9 cellular contexts compared by ENCODE assay signal in the genomic region with DNA sequence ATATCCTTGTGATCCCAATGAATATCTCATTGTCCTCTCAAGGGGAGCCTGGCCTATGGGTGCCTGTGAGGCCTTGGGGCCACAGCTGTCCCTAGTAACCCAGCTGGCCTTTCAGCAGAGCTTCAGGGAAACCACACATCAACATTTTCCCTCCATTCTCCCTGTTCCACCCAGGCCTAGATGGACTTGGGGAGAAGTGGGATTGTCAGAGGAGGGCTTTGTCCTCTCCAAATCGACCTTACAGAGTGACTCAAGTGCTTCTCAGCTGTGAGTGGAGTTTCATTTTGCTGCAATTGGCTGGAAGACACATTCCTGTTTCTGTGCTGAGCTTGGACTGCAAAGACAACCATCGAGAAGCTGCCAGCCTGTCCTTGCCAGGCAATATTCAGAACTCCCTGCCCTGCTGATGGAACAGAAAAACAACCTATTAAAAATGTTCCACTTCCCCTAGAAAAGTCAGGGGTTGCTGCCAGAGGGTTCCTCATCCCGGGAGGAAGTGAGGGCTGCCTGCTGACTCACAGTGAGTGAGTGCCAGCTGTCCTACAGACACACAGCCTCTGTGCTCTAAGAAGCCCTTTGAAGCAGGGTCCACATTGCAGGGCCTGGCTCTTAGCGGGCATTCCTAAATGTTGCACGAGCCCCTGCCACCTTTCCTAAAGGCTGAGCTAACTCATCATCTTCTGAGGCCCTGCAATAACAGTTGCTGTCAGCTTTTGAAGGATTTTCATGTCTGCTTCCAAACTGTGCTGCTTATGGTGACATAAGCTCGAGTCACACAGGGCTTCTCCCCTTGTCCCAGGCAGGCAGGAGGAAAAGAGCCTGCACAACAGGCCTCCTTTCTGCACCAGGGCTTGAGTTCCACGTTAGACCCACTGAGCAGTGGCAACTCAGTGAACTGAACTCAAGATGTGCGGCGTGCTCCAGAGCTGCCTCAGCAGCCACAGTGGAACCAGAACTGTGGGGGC. TPM values are rescaled to one million over a fixed set of nuclear protein-coding genes. Genes with fewer than 3 reads are reported as not detected.
DNase-seq lines count a peak whose midpoint lies in the region; ATAC-seq, FAIRE-seq and TF ChIP-seq lines count a peak whose summit lies in the region.
"Had no signal": no experiment of that assay in that cellular context is flagged by ENCODE, and none has a peak within 500 bp of the region (broad histone marks: within the 10 kb centered on the region; RNA-seq: fewer than 3 reads in every experiment).

No MANE protein-coding gene starts in this region.

- no peaks in the 10 kb centered on the region for H3K79me2 ChIP-seq in Loucy (ENCODE audit: insufficient read depth, low read length)
- no peaks in the 10 kb centered on the region for H3K79me2 ChIP-seq in keratinocyte (ENCODE audit: control insufficient read depth, insufficient read depth, low read length)

- H3K4me3 ChIP-seq in BE2C (ENCODE audit: low read depth, low read length) = no peak overlapping the region
- no peak overlapping the region for H3K4me3 ChIP-seq in Loucy (ENCODE audit: low read length, poor library complexity, severe bottlenecking)
- peak overlapping the region in 1 of 3 experiments; percentile 3 for H3K4me3 ChIP-seq in keratinocyte (ENCODE audit: control insufficient read depth in 2 of 3, extremely low read depth in 1 of 3, insufficient read depth in 2 of 3, low read depth in 1 of 3, low read length in 3 of 3)

- peak overlapping the region; percentile 48 to 89 (median 83) for H3K27ac Mint-ChIP-seq in brain

- H3K36me3 Mint-ChIP-seq in brain = no peaks in the 10 kb centered on the region

- no peaks in the 10 kb centered on the region for H3K27me3 Mint-ChIP-seq in brain

- H3K9me2 ChIP-seq in Loucy (replicated peaks; ENCODE audit: low read depth, low read length) = no peaks in the 10 kb centered on the region

- H3K4me3 Mint-ChIP-seq in brain = no peak overlapping the region

- H4K20me1 ChIP-seq in Loucy (ENCODE audit: insufficient read depth, low read length, poor library complexity, severe bottlenecking) (no peaks in the 10 kb centered on the region), keratinocyte (ENCODE audit: control insufficient read depth, extremely low read depth, insufficient read depth, low read length) (no peaks in the 10 kb centered on the region)

- peak overlapping the region; percentile 23 for H3K27ac ChIP-seq in keratinocyte (ENCODE audit: control insufficient read depth, insufficient read depth, low read length)

- FAIRE-seq in keratinocyte (lab: Jason Lieb, UNC) = peak; percentile 90
- FAIRE-seq: colon had no signal

- no peaks in the 10 kb centered on the region for H3K9me3 Mint-ChIP-seq in brain

- dilution Hi-C loops in keratinocyte (cut with MboI; ENCODE audit: extremely low pct_ligation_motif_present, low sequenced_read_pairs) = no loop called here

- H3K4me2 ChIP-seq in Loucy (ENCODE audit: low read depth, low read length, poor library complexity, severe bottlenecking) (no peak overlapping the region), keratinocyte (ENCODE audit: control insufficient read depth, extremely low read depth, insufficient read depth, low read depth, low read length) (peak overlapping the region; percentile 71)

- H3K9me3 ChIP-seq in BE2C (no peaks in the 10 kb centered on the region), Loucy (ENCODE audit: insufficient read depth, low read depth, low read length) (no peaks in the 10 kb centered on the region), keratinocyte (ENCODE audit: control insufficient read depth, low read depth, low read length) (no peaks in the 10 kb centered on the region)

- H3K27me3 ChIP-seq in BE2C (no peaks in the 10 kb centered on the region), Loucy (ENCODE audit: insufficient read depth, low read length, poor library complexity, severe bottlenecking) (no peaks in the 10 kb centered on the region), keratinocyte (ENCODE audit: control insufficient read depth, extremely low read depth, insufficient read depth, low read length) (no peaks in the 10 kb centered on the region)

- ATAC-seq in GM21737 (IDR thresholded peaks at IDR 0.05; ENCODE audit: unreplicated experiment) (no peak), HG03196 (IDR thresholded peaks at IDR 0.05; ENCODE audit: unreplicated experiment) (no peak)

- H3F3A ChIP-seq in Loucy (ENCODE audit: low read depth) = no peaks in the 10 kb centered on the region

- H3K4me1 ChIP-seq in BE2C = peaks cover 5% of the 10 kb centered on the region; the same call in 1 of the 2 replicates
- no peaks in the 10 kb centered on the region for H3K4me1 ChIP-seq in Loucy (ENCODE audit: insufficient read depth, low read length, poor library complexity, severe bottlenecking)
- peaks cover 15% of the 10 kb centered on the region for H3K4me1 ChIP-seq in keratinocyte (ENCODE audit: control insufficient read depth, extremely low read depth, insufficient read depth, low read length)

- H2AFZ ChIP-seq in Loucy (ENCODE audit: low read length) (peak overlapping the region; percentile 43; the same call in 1 of the 2 replicates), keratinocyte (ENCODE audit: control insufficient read depth, low read length) (peak overlapping the region; percentile 80)

- peaks cover 14% of the 10 kb centered on the region for H3K4me1 Mint-ChIP-seq in brain

- TF ChIP-seq CTCF in BE2C (IDR thresholded peaks at IDR 0.05; ENCODE audit: low read depth, low read length) (no peak), Loucy (conservative IDR thresholded peaks at IDR 0.05; ENCODE audit: low read length) (no peak), brain (conservative IDR thresholded peaks at IDR 0.05) (no peak), keratinocyte (optimal IDR thresholded peaks at IDR 0.05 in 1 of 3, IDR thresholded peaks at IDR 0.05 in 1 of 3, conservative IDR thresholded peaks at IDR 0.05 in 1 of 3; ENCODE audit: extremely low read depth in 1 of 3, insufficient read depth in 2 of 3, low read length in 3 of 3) (no peak)

- no peak overlapping the region for H3K9ac ChIP-seq in Loucy (ENCODE audit: low read depth, low read length, poor library complexity, severe bottlenecking)
- H3K9ac ChIP-seq in keratinocyte (ENCODE audit: control insufficient read depth, extremely low read depth, insufficient read depth, low read length) = no peak overlapping the region

- no peaks in the 10 kb centered on the region for H3K36me3 ChIP-seq in BE2C
- no peaks in the 10 kb centered on the region for H3K36me3 ChIP-seq in Loucy (ENCODE audit: insufficient read depth, low read length)
- no peaks in the 10 kb centered on the region for H3K36me3 ChIP-seq in keratinocyte (ENCODE audit: control insufficient read depth in 2 of 2, extremely low read depth in 1 of 2, insufficient read depth in 2 of 2, low read length in 2 of 2)

- DNase-seq in BE2C (peak; percentile 25), keratinocyte (ENCODE audit: low read depth, low spot score) (no peak), stromal cell of bone marrow (ENCODE audit: low read depth) (peak; percentile 73)
- DNase-seq in activated T-cell treated with anti-CD3 and anti-CD28 coated beads, Interleukin-2, amount 50 U/mL, for 48 hours = no peak

- no peaks in the 10 kb centered on the region for H3K9me1 ChIP-seq in keratinocyte (ENCODE audit: control insufficient read depth, extremely low read depth, insufficient read depth, low read length)

RNA-seq across cellular contexts. Expression of a gene that starts 20.5 kb away (rescaled TPM):
- polyA plus RNA-seq in BE2C (2012; ENCODE audit: insufficient read depth, insufficient read length, low read depth) = not detected
- polyA plus RNA-seq in brain (ENCODE audit: insufficient read depth, low read depth, low replicate concordance) (not detected), keratinocyte (not detected in 3 replicates)
- polyA plus RNA-seq in keratinocyte (2011; ENCODE audit: low read depth) = not detected
- not detected in 2 replicates for polyA plus RNA-seq in keratinocyte (2011; cell fraction: cytosol; rRNA removed)
- polyA plus RNA-seq in keratinocyte (2011; cell fraction: nucleus; rRNA removed) = not detected in 2 replicates
- polyA plus RNA-seq in keratinocyte (2012; ENCODE audit: low replicate concordance) = not detected in 2 replicates
- polyA minus RNA-seq in keratinocyte = not detected in 3 replicates
- polyA minus RNA-seq in keratinocyte (2011; cell fraction: cytosol; rRNA and poly(A)+ RNA removed) = not detected
- polyA minus RNA-seq in keratinocyte (2011; cell fraction: nucleus; rRNA and poly(A)+ RNA removed) = not detected in 2 replicates

RNA-seq across cellular contexts. Expression of a gene that starts 42.8 kb away (rescaled TPM):
- 21.4 TPM for polyA plus RNA-seq in BE2C (2012; ENCODE audit: insufficient read depth, insufficient read length, low read depth)
- polyA plus RNA-seq in brain (ENCODE audit: insufficient read depth, low read depth, low replicate concordance) = 8.0 TPM
- polyA plus RNA-seq in keratinocyte = 19.1 to 34.6 TPM (median 22.5 TPM) in 3 replicates
- 5.4 TPM for polyA plus RNA-seq in keratinocyte (2011; ENCODE audit: low read depth)
- polyA plus RNA-seq in keratinocyte (2011; cell fraction: cytosol; rRNA removed) = 7.9 and 9.4 TPM in 2 replicates
- polyA plus RNA-seq in keratinocyte (2011; cell fraction: nucleus; rRNA removed) = 50.6 and 63.8 TPM in 2 replicates
- polyA plus RNA-seq in keratinocyte (2012; ENCODE audit: low replicate concordance) = 7.9 and 14.5 TPM in 2 replicates
- 36.6 to 50.8 TPM (median 38.5 TPM) in 3 replicates for polyA minus RNA-seq in keratinocyte
- 17.1 TPM for polyA minus RNA-seq in keratinocyte (2011; cell fraction: cytosol; rRNA and poly(A)+ RNA removed)
- 26.6 and 35.0 TPM in 2 replicates for polyA minus RNA-seq in keratinocyte (2011; cell fraction: nucleus; rRNA and poly(A)+ RNA removed)

Comparison
In these comparisons a context has a peak if more than half of its experiments do, and no peak if none do; other contexts are left out.
1. DNase-seq: peak in BE2C (single experiment) and stromal cell of bone marrow (single experiment); none in keratinocyte (single experiment) and activated T-cell treated with anti-CD3 and anti-CD28 coated beads, Interleukin-2, amount 50 U/mL, for 48 hours (0 of 2).